19 cellular contexts compared by ENCODE assay signal in genomic region chr15:91357011-91357410, GRCh38.
"Had no signal": no experiment of that assay in that cellular context is flagged by ENCODE, and none has a peak within 500 bp of the region (broad histone marks: within the 10 kb centered on the region; RNA-seq: fewer than 3 reads in every experiment).

No MANE protein-coding gene starts in this region.

- ATAC-seq: heart left ventricle, left colon, left ventricle myocardium superior, pancreas, right cardiac atrium had no signal

- H3K4me3 ChIP-seq: dorsolateral prefrontal cortex, heart left ventricle, lung, pancreas, thyroid gland, upper lobe of left lung, uterus had no signal

- DNase-seq: dorsolateral prefrontal cortex; effector CD8-positive, alpha-beta T cell; heart left ventricle; hippocampal formation; left colon; left ventricle myocardium superior; mesenchymal stem cell; naive B cell; occipital lobe; pancreas; right cardiac atrium; small intestine; stimulated activated CD4-positive, alpha-beta T cell treated with anti-CD3 and anti-CD28 coated beads, Interleukin-12 subunit alpha, Interleukin-12 subunit beta, amount 100 ng/mL, for 4 hours; stimulated activated CD4-positive, alpha-beta T cell treated with anti-CD3 and anti-CD28 coated beads, Interleukin-2, amount 100 ng/mL, for 48 hours; stimulated activated naive CD4-positive, alpha-beta T cell treated with Interleukin-2 at 50 U/mL for 16 hours; thyroid gland; upper lobe of left lung; uterus had no signal
